In genomic region chr16:73268311-73268997, GRCh38 we compare ENCODE assay signal across 11 cellular contexts.
A peak's percentile ranks its signal among the peaks of the same experiment; 100 is the strongest.
DNase-seq lines count a peak whose midpoint lies in the region; ATAC-seq, FAIRE-seq and TF ChIP-seq lines count a peak whose summit lies in the region.
"Had no signal": no experiment of that assay in that cellular context is flagged by ENCODE, and none has a peak within 500 bp of the region (broad histone marks: within the 10 kb centered on the region; RNA-seq: fewer than 3 reads in every experiment).

No MANE protein-coding gene starts in this region.

- DNase-seq in AG09309 (ENCODE audit: low read depth) (no peak), MG63 (peak; percentile 9), SW480 (ENCODE audit: low spot score) (peak; percentile 9), iPS DF 6.9 (ENCODE audit: low read depth, low spot score) (peak; percentile 9), MM.1S (no peak), kidney (no peak), NCI-H2196 treated with DMSO at 0.1 percent for 48 hours (lab: John Stamatoyannopoulos, UW; ENCODE audit: unreplicated experiment) (no peak)
- DNase-seq: activated gamma-delta T cell; CD8-positive, alpha-beta memory T cell had no signal

- no peak for FAIRE-seq in kidney (lab: Jason Lieb, UNC)

- H3K36me3 ChIP-seq in MG63: no peaks in the 10 kb centered on the region
- no peaks in the 10 kb centered on the region for H3K36me3 ChIP-seq in iPS DF 6.9 (ENCODE audit: control insufficient read depth, insufficient read depth, low read length)
- H3K36me3 ChIP-seq in MM.1S (replicated peaks; ENCODE audit: insufficient read depth, low read length): no peaks in the 10 kb centered on the region
- no peaks in the 10 kb centered on the region for H3K36me3 ChIP-seq in kidney (ENCODE audit: control insufficient read depth in 1 of 2, insufficient read depth in 2 of 2, low read length in 2 of 2)
- H3K36me3 ChIP-seq: upper lobe of left lung had no signal

- H3K27ac ChIP-seq in iPS DF 6.9 (ENCODE audit: low read length) (no peak overlapping the region), MM.1S (ENCODE audit: low read length) (no peak overlapping the region), kidney (ENCODE audit: low read depth in 2 of 2, low read length in 2 of 2) (no peak overlapping the region)
- H3K27ac ChIP-seq: upper lobe of left lung had no signal

- H2AFZ ChIP-seq in MM.1S (ENCODE audit: low read length): no peak overlapping the region

- intact Hi-C loops in kidney (cut with DNase I): no loop called here

- H3K27me3 ChIP-seq in MG63 (no peaks in the 10 kb centered on the region), iPS DF 6.9 (ENCODE audit: control insufficient read depth, insufficient read depth, low read length) (no peaks in the 10 kb centered on the region), MM.1S (replicated peaks; ENCODE audit: insufficient read depth, low read length) (no peaks in the 10 kb centered on the region)
- H3K27me3 ChIP-seq: upper lobe of left lung had no signal

- no peaks in the 10 kb centered on the region for H3K9me3 ChIP-seq in MG63
- H3K9me3 ChIP-seq in iPS DF 6.9 (ENCODE audit: control insufficient read depth, insufficient read depth, low read length): no peaks in the 10 kb centered on the region
- H3K9me3 ChIP-seq in MM.1S (replicated peaks; ENCODE audit: insufficient read depth, low read length): no peaks in the 10 kb centered on the region
- no peaks in the 10 kb centered on the region for H3K9me3 ChIP-seq in kidney (ENCODE audit: control insufficient read depth in 1 of 2, low read length in 2 of 2)
- H3K9me3 ChIP-seq: upper lobe of left lung had no signal

- ATAC-seq in HG03565 (IDR thresholded peaks at IDR 0.05; ENCODE audit: unreplicated experiment): no peak

- H3K9me2 ChIP-seq in MM.1S (replicated peaks; ENCODE audit: insufficient read depth, low read length): no peaks in the 10 kb centered on the region

- H3K4me3 ChIP-seq in AG09309 (ENCODE audit: control insufficient read depth, low read depth, low read length) (no peak overlapping the region), MG63 (no peak overlapping the region), iPS DF 6.9 (ENCODE audit: low read length) (no peak overlapping the region), MM.1S (ENCODE audit: low read length) (no peak overlapping the region), kidney (ENCODE audit: low read length in 2 of 2) (no peak overlapping the region)
- H3K4me3 ChIP-seq: upper lobe of left lung had no signal

- TF ChIP-seq CTCF in AG09309 (IDR thresholded peaks at IDR 0.05; ENCODE audit: control insufficient read depth, insufficient read depth, low read depth, low read length, missing control alignments) (peak; percentile 51), MM.1S (IDR thresholded peaks at IDR 0.05; ENCODE audit: low read length) (no peak), kidney (IDR thresholded peaks at IDR 0.05; ENCODE audit: borderline replicate concordance, extremely low read depth, insufficient read depth) (no peak)

- no CpG with 5 or more reads among the region's 14 CpGs for WGBS in iPS DF 6.9 (ENCODE audit: insufficient coverage, insufficient read length)

- H3K4me2 ChIP-seq in MM.1S (ENCODE audit: low read depth, low read length): no peak overlapping the region

- H3K4me1 ChIP-seq in iPS DF 6.9 (ENCODE audit: control insufficient read depth, insufficient read depth, low read length) (no peaks in the 10 kb centered on the region), MM.1S (ENCODE audit: low read length) (no peaks in the 10 kb centered on the region), kidney (ENCODE audit: control insufficient read depth in 1 of 2, insufficient read depth in 1 of 2, low read depth in 1 of 2, low read length in 2 of 2) (no peaks in the 10 kb centered on the region)
- H3K4me1 ChIP-seq: upper lobe of left lung had no signal

- H3K9ac ChIP-seq in MM.1S (ENCODE audit: low read length) (no peak overlapping the region), kidney (ENCODE audit: low read length in 2 of 2) (no peak overlapping the region)

- no peaks in the 10 kb centered on the region for H3F3A ChIP-seq in MM.1S (ENCODE audit: insufficient read depth, low read length)

- H4K20me1 ChIP-seq in MM.1S (ENCODE audit: insufficient read depth, low read length): no peaks in the 10 kb centered on the region

- no peaks in the 10 kb centered on the region for H3K79me2 ChIP-seq in MM.1S (ENCODE audit: low read length)

Comparison
In these comparisons a context has a peak if more than half of its experiments do, and no peak if none do; other contexts are left out.
1. DNase-seq: peak in MG63 (single experiment), SW480 (single experiment) and iPS DF 6.9 (single experiment); none in AG09309 (single experiment), MM.1S (single experiment), kidney (single experiment) and NCI-H2196 treated with DMSO at 0.1 percent for 48 hours (single experiment).